1 cellular context compared by ENCODE assay signal in genomic region chr19:10111405-10111811, GRCh38.
A peak's percentile ranks its signal among the peaks of the same experiment; 100 is the strongest.
TF ChIP-seq lines count a peak whose summit lies in the region.

A gene with protein sequence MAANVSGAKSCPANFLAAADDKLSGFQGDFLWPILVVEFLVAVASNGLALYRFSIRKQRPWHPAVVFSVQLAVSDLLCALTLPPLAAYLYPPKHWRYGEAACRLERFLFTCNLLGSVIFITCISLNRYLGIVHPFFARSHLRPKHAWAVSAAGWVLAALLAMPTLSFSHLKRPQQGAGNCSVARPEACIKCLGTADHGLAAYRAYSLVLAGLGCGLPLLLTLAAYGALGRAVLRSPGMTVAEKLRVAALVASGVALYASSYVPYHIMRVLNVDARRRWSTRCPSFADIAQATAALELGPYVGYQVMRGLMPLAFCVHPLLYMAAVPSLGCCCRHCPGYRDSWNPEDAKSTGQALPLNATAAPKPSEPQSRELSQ (plus strand): TSS chr19:10111693. CDS start chr19:10111722, 29 bp downstream.

TF ChIP-seq in HepG2, 621 proteins besides CTCF, POLR2A, EP300 and RAD21 (continued from another document):
- TF ChIP-seq ZNF281 (CRISPR knock-in tag; IDR thresholded peaks at IDR 0.05; ENCODE audit: borderline replicate concordance), result 0 out of 2 replicates have a peak, but pooled peaks have one; percentile 20
- no peak for TF ChIP-seq ZNF550 (CRISPR knock-in tag; IDR thresholded peaks at IDR 0.05; ENCODE audit: borderline replicate concordance)
- no peak for TF ChIP-seq FOXK1 (CRISPR knock-in tag; IDR thresholded peaks at IDR 0.05; ENCODE audit: borderline replicate concordance, low read depth)
- TF ChIP-seq ZNF337 (CRISPR knock-in tag; IDR thresholded peaks at IDR 0.05; ENCODE audit: borderline replicate concordance, low read depth), result no peak
- 0 out of 2 replicates have a peak, but pooled peaks have one; percentile 19 for TF ChIP-seq POLR2AphosphoS5 (IDR thresholded peaks at IDR 0.05; ENCODE audit: low read depth, low read length)
- no peak for TF ChIP-seq ZNF367 (CRISPR knock-in tag; IDR thresholded peaks at IDR 0.05; ENCODE audit: borderline replicate concordance)
- TF ChIP-seq SSRP1 (CRISPR knock-in tag; IDR thresholded peaks at IDR 0.05), result no peak
- TF ChIP-seq ESRRA (CRISPR knock-in tag; IDR thresholded peaks at IDR 0.05; ENCODE audit: low read depth), result no peak
- no peak for TF ChIP-seq AKAP8 (CRISPR knock-in tag; IDR thresholded peaks at IDR 0.05)
- no peak for TF ChIP-seq ZBTB7B (CRISPR knock-in tag; IDR thresholded peaks at IDR 0.05)
- TF ChIP-seq SNAPC4 (CRISPR knock-in tag; IDR thresholded peaks at IDR 0.05), result no peak
- no peak for TF ChIP-seq RFX3 (CRISPR knock-in tag; IDR thresholded peaks at IDR 0.05)
- TF ChIP-seq ZNF10 (CRISPR knock-in tag; IDR thresholded peaks at IDR 0.05; ENCODE audit: borderline replicate concordance, low read depth), result no peak
- TF ChIP-seq MYNN (CRISPR knock-in tag; IDR thresholded peaks at IDR 0.05; ENCODE audit: low read depth), result no peak
